ENCODE assay signal across 3 cellular contexts in genomic region chr2:120045775-120046174, GRCh38. TPM values are rescaled to one million over a fixed set of nuclear protein-coding genes. Genes with fewer than 3 reads are reported as not detected.
DNase-seq lines count a peak whose midpoint lies in the region; ATAC-seq, FAIRE-seq and TF ChIP-seq lines count a peak whose summit lies in the region.
"Not testable (repeated sequence)": the region's sequence is repeated elsewhere in the genome, so short reads cannot be mapped to it uniquely, and the experiment has no call there.

No MANE protein-coding gene starts in this region.

- not testable (repeated sequence) for TF ChIP-seq RAD21 in K562 (CRISPR knock-in tag; conservative IDR thresholded peaks at IDR 0.05 in 1 of 2, IDR thresholded peaks at IDR 0.05 in 1 of 2)

- H3K4me3 ChIP-seq in HEK293 (ENCODE audit: low read depth, low read length); K562: not testable (repeated sequence)

- not testable (repeated sequence) for H2AFZ ChIP-seq in K562 (ENCODE audit: low read depth, low read length)

- not testable (repeated sequence) for H4K20me1 ChIP-seq in K562 (replicated peaks; ENCODE audit: control insufficient read depth, insufficient read depth, low read length)

- peaks cover 0 to 19% of the 10 kb centered on the region in 2 experiments for H3K36me3 ChIP-seq in HEK293 (ENCODE audit: control insufficient read depth in 2 of 2, insufficient read depth in 1 of 2, low read length in 2 of 2)
- not testable (repeated sequence) for H3K36me3 ChIP-seq in K562 (ENCODE audit: control insufficient read depth, insufficient read depth, low read length)

- DNase-seq in K562 (ENCODE audit: extremely low read depth in 1 of 4, low spot score in 3 of 4); endothelial cell (ENCODE audit: low spot score): not testable (repeated sequence)

- FAIRE-seq in K562 (lab: Jason Lieb, UNC): not testable (repeated sequence)

- not testable (repeated sequence) for TF ChIP-seq CTCF in HEK293 (tag by site-specific recombination; IDR thresholded peaks at IDR 0.05); K562 (IDR thresholded peaks at IDR 0.05 in 2 of 3, conservative IDR thresholded peaks at IDR 0.05 in 1 of 3; ENCODE audit: insufficient read depth in 2 of 3, low read depth in 1 of 3, low read length in 3 of 3); endothelial cell (IDR thresholded peaks at IDR 0.05; ENCODE audit: unreplicated experiment)

- intact Hi-C loops in K562 (cut with micrococcal nuclease): not testable (repeated sequence)

- not testable (repeated sequence) for TF ChIP-seq POLR2A in K562 (conservative IDR thresholded peaks at IDR 0.05)

- H3K79me2 ChIP-seq in K562 (ENCODE audit: control insufficient read depth, insufficient read depth, low read length): not testable (repeated sequence)

- not testable (repeated sequence) for H3K9me1 ChIP-seq in K562 (ENCODE audit: control insufficient read depth, insufficient read depth, low read length)

- H3K4me1 Mint-ChIP-seq in endothelial cell (ENCODE audit: unreplicated experiment): not testable (repeated sequence)

- POLR2A ChIA-PET in HEK293 (lab: Yijun Ruan, JAX); K562 (lab: Yijun Ruan, JAX): not testable (repeated sequence)

- not testable (repeated sequence) for ATAC-seq in K562

- not testable (repeated sequence) for H3K4me1 ChIP-seq in HEK293 (ENCODE audit: control insufficient read depth, insufficient read depth, low read length); K562 (replicated peaks in 1 of 2; ENCODE audit: control insufficient read depth in 2 of 2, insufficient read depth in 2 of 2, low read length in 2 of 2)

- in situ Hi-C loops in K562 (cut with MboI): not testable (repeated sequence)

- 66% methylated on average over 4 of the region's 4 CpGs for WGBS in K562 (ENCODE audit: insufficient coverage, low coverage, missing lambda C conversion rate)

- peaks cover 10% of the 10 kb centered on the region for H3K9me3 Mint-ChIP-seq in endothelial cell (ENCODE audit: unreplicated experiment)

- H3K27ac ChIP-seq in HEK293 (ENCODE audit: extremely low read depth, low read depth, low read length); K562 (ENCODE audit: extremely low read depth, low read depth, low read length): not testable (repeated sequence)

- TF ChIP-seq EP300 in K562 (IDR thresholded peaks at IDR 0.05; ENCODE audit: low read length): not testable (repeated sequence)

- not testable (repeated sequence) for H3K27me3 Mint-ChIP-seq in endothelial cell (ENCODE audit: unreplicated experiment)

- BruUV-seq in K562 (replicated peaks; lab: Mats Ljungman, UMichigan): not testable (repeated sequence)

- not testable (repeated sequence) for H3K27ac Mint-ChIP-seq in endothelial cell (ENCODE audit: unreplicated experiment)

- H3K36me3 Mint-ChIP-seq in endothelial cell (ENCODE audit: low read depth, unreplicated experiment): peaks cover 72% of the 10 kb centered on the region

- peak overlapping the region; percentile 80 for H3K4me3 Mint-ChIP-seq in endothelial cell (ENCODE audit: unreplicated experiment)

- CTCF ChIA-PET in HEK293 (lab: Yijun Ruan, JAX); K562 (lab: Yijun Ruan, JAX; ENCODE audit: low intra/inter-chr PET ratio): not testable (repeated sequence)

- not testable (repeated sequence) for H3K4me2 ChIP-seq in K562 (ENCODE audit: insufficient read depth, low read length)

- not testable (repeated sequence) for H3K9me3 ChIP-seq in HEK293 (ENCODE audit: control insufficient read depth, insufficient read depth, low read depth, low read length); K562 (replicated peaks; ENCODE audit: control insufficient read depth, insufficient read depth, low read depth, low read length)

- H3K27me3 ChIP-seq in K562 (ENCODE audit: control insufficient read depth in 2 of 2, insufficient read depth in 2 of 2, low read length in 2 of 2): not testable (repeated sequence)

- H3K9ac ChIP-seq in K562 (ENCODE audit: insufficient read depth in 1 of 2, low read depth in 2 of 2, low read length in 2 of 2): not testable (repeated sequence)

TF ChIP-seq in HEK293, 187 proteins besides CTCF, POLR2A, EP300 and RAD21:
- TF ChIP-seq ZNF146 (tag by site-specific recombination; IDR thresholded peaks at IDR 0.05): peak; percentile 69; the same call in 1 of the 2 replicates

TF ChIP-seq in K562, 482 proteins besides CTCF, POLR2A, EP300 and RAD21:
- peak; percentile 77 for TF ChIP-seq ZNF146 (CRISPR knock-in tag; IDR thresholded peaks at IDR 0.05; ENCODE audit: unreplicated experiment)
TF ChIP-seq in K562: peak in this region for 1; not testable (repeated sequence) for 481.

RNA-seq across cellular contexts. Expression of gene EPB41L5, which starts 32.9 kb away (rescaled TPM):
- total RNA-seq in K562 (2011; cell fraction: chromatin; rRNA removed; ENCODE audit: low replicate concordance): 14.3 and 43.5 TPM in 2 replicates
- total RNA-seq in K562 (2011; cell fraction: nucleolus; rRNA removed): 7.2 and 8.8 TPM in 2 replicates
- total RNA-seq in K562 (2011; cell fraction: nucleoplasm; rRNA removed): 18.9 and 25.1 TPM in 2 replicates
- total RNA-seq in K562 (2014; rRNA removed): 4.8 and 5.4 TPM in 2 replicates
- total RNA-seq in K562 (2014; rRNA removed; fragmentation: Illumina TruSeq; extraction: Trizol): 11.5 and 14.4 TPM in 2 replicates
- total RNA-seq in K562 (2015; rRNA removed; fragmentation: Illumina TruSeq; extraction: Trizol): 9.4 TPM in 2 replicates
- 8.7 and 9.3 TPM in 2 replicates for total RNA-seq in K562 (2021)
- 10.7 and 14.1 TPM in 2 replicates for polyA plus RNA-seq in K562 (2011; rRNA removed)
- 4.1 and 5.4 TPM in 2 replicates for polyA plus RNA-seq in K562 (2011; cell fraction: cytosol; rRNA removed)
- 9.1 and 14.7 TPM in 2 replicates for polyA plus RNA-seq in K562 (2011; cell fraction: nucleus; rRNA removed)
- polyA plus RNA-seq in K562 (2012): 5.4 and 6.8 TPM in 2 replicates
- polyA plus RNA-seq in K562 (2014; fragmentation: Illumina TruSeq; extraction: Trizol): 7.6 and 8.2 TPM in 2 replicates
- polyA plus RNA-seq in K562 (2014; fragmentation: Nextera tagmentation; extraction: Ambion mirVana): 1 to 10 TPM; 2.3 to 3.0 TPM
- 6.0 and 6.3 TPM in 2 replicates for polyA plus RNA-seq in K562 (2014; rRNA removed)
- 29.8 and 36.4 TPM in 2 replicates for polyA minus RNA-seq in K562 (2011; rRNA and poly(A)+ RNA removed)
- 9.3 and 10.0 TPM in 2 replicates for polyA minus RNA-seq in K562 (2011; cell fraction: cytosol; rRNA and poly(A)+ RNA removed)
- 18.3 and 35.3 TPM in 2 replicates for polyA minus RNA-seq in K562 (2011; cell fraction: nucleus; rRNA and poly(A)+ RNA removed)
- total RNA-seq in endothelial cell (ENCODE audit: unreplicated experiment): 78.0 TPM
